ENCODE assay signal across 1 cellular context in the genomic region with DNA sequence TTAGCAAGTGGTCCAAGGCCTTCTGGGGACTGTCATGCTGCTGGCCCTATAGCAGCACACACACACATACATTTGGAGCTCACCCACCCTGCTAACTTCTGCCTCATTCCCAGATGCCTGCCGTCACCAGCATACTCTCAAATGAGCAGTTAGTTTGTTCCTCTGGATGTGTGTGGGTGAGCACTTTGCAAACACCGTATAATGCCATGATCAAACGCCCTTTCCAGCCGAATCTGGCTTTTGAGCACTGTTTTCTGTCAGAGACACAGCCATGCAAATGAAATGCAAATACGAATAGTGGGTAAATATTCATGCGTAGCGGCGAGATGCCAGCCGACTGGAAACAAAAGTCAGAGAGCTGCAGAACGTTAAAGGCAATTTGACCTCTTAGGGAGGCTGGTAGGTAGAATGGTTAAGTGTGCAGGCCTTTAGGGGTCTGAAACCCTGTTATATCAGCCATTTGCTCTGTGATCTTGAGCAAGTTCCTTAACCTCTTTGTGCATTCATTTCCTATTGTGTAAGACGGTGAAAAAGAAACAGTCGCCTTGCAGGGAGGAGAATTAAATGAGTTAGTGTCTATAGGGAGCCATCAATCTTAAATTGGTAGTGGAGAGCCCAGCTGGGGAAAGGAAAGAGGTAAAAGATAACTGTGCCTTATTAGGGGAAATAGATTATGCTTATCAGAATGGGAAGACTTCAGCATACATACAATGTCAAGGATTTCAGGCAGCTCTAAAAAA.
TF ChIP-seq lines count a peak whose summit lies in the region.

No MANE protein-coding gene starts in this region.

TF ChIP-seq in GM12878, 131 proteins besides CTCF, POLR2A, EP300 and RAD21:
- TF ChIP-seq POU2F2 (IDR thresholded peaks at IDR 0.05; ENCODE audit: borderline replicate concordance, low read depth, low read length) (peak; percentile 84; the same call in 1 of the 3 replicates), SREBF2 (IDR thresholded peaks at IDR 0.05; ENCODE audit: low read length) (no peak)
